Comparison of ENCODE assay signal across 29 cellular contexts in genomic region chr20:38754924-38755323, GRCh38. TPM values are rescaled to one million over a fixed set of nuclear protein-coding genes. Genes with fewer than 3 reads are reported as not detected.
"Had no signal": no experiment of that assay in that cellular context is flagged by ENCODE, and none has a peak within 500 bp of the region (broad histone marks: within the 10 kb centered on the region; RNA-seq: fewer than 3 reads in every experiment).

No MANE protein-coding gene starts in this region.

- H3K9me3 ChIP-seq: MG63, SJCRH30 had no signal

- DNase-seq: Kasumi-1, MG63, NCI-H1092, NCI-H1105, NCI-H1417 treated with DMSO at 0.1 percent for 48 hours, NCI-H1436 treated with DMSO at 0.1 percent for 48 hours, NCI-H187 treated with DMSO at 0.1 percent for 48 hours, NCI-H2029, NCI-H2081, NCI-H226, NCI-H446 treated with DMSO at 0.1 percent for 48 hours, NCI-H510A, NCI-H526, NCI-H69, NCI-H748 treated with DMSO at 0.1 percent for 48 hours, PC-9, SHP77, SIG-M5, T-cell had no signal

- H3K27me3 ChIP-seq: MG63, SJCRH30 had no signal

- H2AFZ ChIP-seq: PC-9 had no signal

- H3K27ac ChIP-seq: PC-9, RWPE1, SK-N-MC had no signal

- H3K4me3 ChIP-seq: MG63, PC-9, SJCRH30, SK-N-MC had no signal

- ATAC-seq: Panc1, Right ventricle myocardium inferior, SK-N-SH treated with all-trans-retinoic acid at 6 μM for 48 hours, T-cell had no signal

- H3K4me2 ChIP-seq: PC-9 had no signal

RNA-seq across cellular contexts. Expression of gene SLC32A1, which starts 30.6 kb away (rescaled TPM):
- total RNA-seq: M059J, OCI-LY7, PC-9, Right ventricle myocardium inferior, RPMI7951, SJCRH30, SK-MEL-5, T-cell had no signal

RNA-seq across cellular contexts. Expression of gene PPP1R16B, which starts 50.6 kb away (rescaled TPM):
- total RNA-seq: M059J, PC-9 had no signal
